In the genomic region with DNA sequence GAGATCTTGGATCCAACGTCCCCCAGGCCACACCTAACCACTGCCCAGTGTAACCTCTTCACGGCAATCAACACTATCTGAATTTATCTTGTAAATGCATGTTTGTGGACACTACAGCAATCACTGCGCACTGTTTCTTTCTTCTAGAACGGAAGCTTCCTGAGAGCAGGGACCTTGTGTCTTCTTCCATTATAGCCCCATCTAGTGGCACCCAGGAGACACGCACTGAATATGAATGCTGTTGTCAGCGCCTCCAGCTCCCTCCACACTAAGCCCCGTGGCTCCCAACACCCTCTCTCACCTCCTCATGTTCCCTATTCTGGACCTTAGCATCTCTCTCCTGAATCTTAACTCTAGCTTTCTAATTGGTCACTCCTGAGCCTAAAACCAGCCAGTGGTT, we compare ENCODE assay signal across 10 cellular contexts.
DNase-seq lines count a peak whose midpoint lies in the region; ATAC-seq and TF ChIP-seq lines count a peak whose summit lies in the region.
"Had no signal": no experiment of that assay in that cellular context is flagged by ENCODE, and none has a peak within 500 bp of the region (broad histone marks: within the 10 kb centered on the region; RNA-seq: fewer than 3 reads in every experiment).

No MANE protein-coding gene starts in this region.

- no peaks in the 10 kb centered on the region for H3K27me3 ChIP-seq in kidney epithelial cell (ENCODE audit: control insufficient read depth, insufficient read depth, low read length)
- no peaks in the 10 kb centered on the region for H3K27me3 ChIP-seq in HAP-1 (ENCODE audit: low read depth)

- no peaks in the 10 kb centered on the region for H3K9me3 ChIP-seq in HAP-1

- ATAC-seq in HG02623 (IDR thresholded peaks at IDR 0.05; ENCODE audit: unreplicated experiment) (no peak), HG02970 (IDR thresholded peaks at IDR 0.05; ENCODE audit: low FRiP score, unreplicated experiment) (no peak), GM18909 (IDR thresholded peaks at IDR 0.05; ENCODE audit: poor library complexity, unreplicated experiment) (no peak)

- TF ChIP-seq CTCF in C4-2B (conservative IDR thresholded peaks at IDR 0.05) (peak; percentile 49), GM20000 (IDR thresholded peaks at IDR 0.05; ENCODE audit: extremely low read depth, missing control alignments) (peak; percentile 37), WI38 (IDR thresholded peaks at IDR 0.05; ENCODE audit: low read depth, low read length) (peak; percentile 28), kidney epithelial cell (IDR thresholded peaks at IDR 0.05; ENCODE audit: insufficient read depth, low read length, poor library complexity, severe bottlenecking) (peak; percentile 37)

- DNase-seq in GM20000 (ENCODE audit: low spot score) = peak; percentile 27
- no peak for DNase-seq in kidney epithelial cell (ENCODE audit: low read depth)
- no peak for DNase-seq in HAP-1 (ENCODE audit: low spot score in 2 of 2)

- H3K36me3 ChIP-seq in kidney epithelial cell (ENCODE audit: control insufficient read depth, insufficient read depth, low read length) (no peaks in the 10 kb centered on the region), HAP-1 (replicated peaks) (no peaks in the 10 kb centered on the region)

- no peaks in the 10 kb centered on the region for H3K4me1 ChIP-seq in HAP-1

- no peak overlapping the region for H3K27ac ChIP-seq in C4-2B
- H3K27ac ChIP-seq: SK-N-MC had no signal

- in situ Hi-C loops in HAP-1 (cut with MboI; ENCODE audit: low sequenced_read_pairs) = loop anchor here (10.0 kb wide), 1 partner anchor 444 kb away; the partner anchor contains the start of gene FGF18

- no peak overlapping the region for H3K4me3 ChIP-seq in WI38 (ENCODE audit: low read depth, low read length)
- H3K4me3 ChIP-seq in kidney epithelial cell (ENCODE audit: low read depth, low read length) = no peak overlapping the region
- H3K4me3 ChIP-seq in HAP-1 = no peak overlapping the region
- H3K4me3 ChIP-seq: lung, SK-N-MC had no signal
